Comparison of ENCODE assay signal across 16 cellular contexts in the genomic region with DNA sequence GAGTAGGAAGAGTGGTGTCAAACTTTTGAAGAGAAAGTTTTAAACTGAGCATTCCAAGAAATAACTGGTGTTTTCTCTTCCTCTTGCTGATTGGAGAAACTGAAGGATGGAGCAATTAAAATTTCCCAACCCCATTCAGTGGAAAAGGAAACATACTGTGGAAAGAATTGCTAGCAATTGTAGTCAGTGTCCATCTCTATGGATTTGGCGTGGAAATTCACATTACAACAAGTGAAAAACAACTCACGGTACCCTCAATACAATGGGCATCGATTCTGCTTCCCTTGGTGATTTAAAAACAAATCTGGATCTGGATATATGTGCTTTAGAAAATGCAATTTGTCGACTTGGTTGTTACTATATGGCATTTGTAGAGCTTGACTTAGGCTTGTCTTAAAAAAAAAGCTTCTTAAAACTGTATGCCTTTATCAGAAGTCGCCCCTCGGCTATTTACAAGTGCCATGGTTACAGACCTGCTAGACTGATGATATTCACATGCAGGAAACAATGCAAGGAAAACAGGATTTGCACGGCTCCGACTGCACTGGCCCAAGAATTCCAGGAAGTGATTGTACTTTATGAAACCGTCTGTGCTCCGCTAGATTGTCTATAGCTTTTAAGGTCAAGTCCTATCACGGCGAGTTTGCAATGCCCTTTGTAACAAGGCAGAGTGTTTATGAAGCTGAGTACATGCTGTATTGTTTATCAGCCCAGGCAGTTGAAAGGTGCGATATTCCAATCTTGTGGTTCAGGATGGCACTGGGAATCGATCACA.
A peak's percentile ranks its signal among the peaks of the same experiment; 100 is the strongest.
DNase-seq lines count a peak whose midpoint lies in the region; ATAC-seq and TF ChIP-seq lines count a peak whose summit lies in the region.
"Had no signal": no experiment of that assay in that cellular context is flagged by ENCODE, and none has a peak within 500 bp of the region (broad histone marks: within the 10 kb centered on the region; RNA-seq: fewer than 3 reads in every experiment).

No MANE protein-coding gene starts in this region.

- H3K18ac ChIP-seq in IMR-90 (ENCODE audit: low read depth, low read length) = no peak overlapping the region

- H2BK20ac ChIP-seq in IMR-90 (ENCODE audit: low read depth, low read length) = no peak overlapping the region

- no peak for TF ChIP-seq POLR2A in IMR-90 (IDR thresholded peaks at IDR 0.05; ENCODE audit: low read depth, low read length)
- TF ChIP-seq POLR2A in esophagus squamous epithelium (IDR thresholded peaks at IDR 0.05) = no peak

- H2BK15ac ChIP-seq in IMR-90 (ENCODE audit: low read depth, low read length) = no peak overlapping the region

- no peak overlapping the region for H3K56ac ChIP-seq in IMR-90 (ENCODE audit: extremely low read depth, insufficient read depth, low read length)

- H3K9me1 ChIP-seq in IMR-90 (ENCODE audit: insufficient read depth, low read length) = no peaks in the 10 kb centered on the region

- H2AFZ ChIP-seq in IMR-90 (replicated peaks; ENCODE audit: low read length, poor library complexity) = peak overlapping the region; percentile 17

- no peak overlapping the region for H3K23ac ChIP-seq in IMR-90 (ENCODE audit: low read depth, low read length)

- intact Hi-C loops in IMR-90 (cut with micrococcal nuclease) (no loop called here), esophagus squamous epithelium (cut with DNase I) (no loop called here)

- no peaks in the 10 kb centered on the region for H3K27me3 ChIP-seq in IMR-90 (ENCODE audit: control insufficient read depth, insufficient read depth, low read length)
- H3K27me3 ChIP-seq in esophagus squamous epithelium = no peaks in the 10 kb centered on the region
- H3K27me3 ChIP-seq in skeletal muscle tissue (ENCODE audit: control insufficient read depth in 3 of 3, insufficient read depth in 3 of 3, low read length in 3 of 3) = no peaks in the 10 kb centered on the region

- no peak overlapping the region for H3K4ac ChIP-seq in IMR-90 (ENCODE audit: low read depth, low read length)

- no peak overlapping the region for H3K14ac ChIP-seq in IMR-90 (replicated peaks; ENCODE audit: low read depth, low read length)

- no peak overlapping the region for H4K5ac ChIP-seq in IMR-90 (ENCODE audit: low read depth, low read length)

- no peaks in the 10 kb centered on the region for H4K20me1 ChIP-seq in IMR-90 (ENCODE audit: insufficient read depth, low read length)

- H3K4me2 ChIP-seq in IMR-90 (ENCODE audit: low read depth, low read length) = no peak overlapping the region

- no peak overlapping the region for H4K91ac ChIP-seq in IMR-90 (ENCODE audit: insufficient read depth, low read depth, low read length)

- H3K36me3 ChIP-seq in IMR-90 (ENCODE audit: control insufficient read depth, insufficient read depth, low read length) = no peaks in the 10 kb centered on the region
- H3K36me3 ChIP-seq in esophagus squamous epithelium = no peaks in the 10 kb centered on the region
- H3K36me3 ChIP-seq in skeletal muscle tissue (ENCODE audit: control insufficient read depth in 3 of 3, insufficient read depth in 3 of 3, low read length in 3 of 3) = no peaks in the 10 kb centered on the region

- no peak overlapping the region for H2AK5ac ChIP-seq in IMR-90 (ENCODE audit: low read depth, low read length)

- in situ Hi-C loops in IMR-90 (cut with MboI; ENCODE audit: low sequenced_read_pairs) = no loop called here

- H2BK5ac ChIP-seq in IMR-90 (ENCODE audit: low read depth, low read length, poor library complexity, severe bottlenecking) = no peak overlapping the region

- BruUV-seq in IMR-90 (replicated peaks; lab: Mats Ljungman, UMichigan) = no TSS peak

- TF ChIP-seq RAD21 in IMR-90 (IDR thresholded peaks at IDR 0.05; ENCODE audit: low read length) = no peak

- H3K27ac ChIP-seq in IMR-90 (ENCODE audit: insufficient read depth, low read length) (no peak overlapping the region), esophagus squamous epithelium (peak overlapping the region in 3 of 4 donors; percentile 42 to 70 (median 63)), skeletal muscle tissue (ENCODE audit: low read depth, low read length) (peak overlapping the region; percentile 28)

- CTCF ChIA-PET in IMR-90 (lab: Yijun Ruan, JAX) = no interaction called here

- H3K4me3 ChIP-seq in IMR-90 (ENCODE audit: insufficient read depth, low read depth, low read length) (no peak overlapping the region), esophagus squamous epithelium (peak overlapping the region in 1 of 4 donors; percentile 35), skeletal muscle tissue (ENCODE audit: low read length in 3 of 3) (no peak overlapping the region)
- H3K4me3 ChIP-seq: GM12878 had no signal

- 69% methylated on average over 9 of the region's 14 CpGs; no CpG with 5 or more reads in 1 of the 2 experiments for WGBS in IMR-90 (ENCODE audit: extremely low coverage in 2 of 2, insufficient read length in 1 of 2), 2 experiments
- 36 to 41% methylated on average over 14 of the region's 14 CpGs for WGBS in esophagus squamous epithelium, 2 donors

- no peak for DNase-seq in IMR-90
- DNase-seq in esophagus squamous epithelium (lab: John Stamatoyannopoulos, UW) = no peak
- no peak for DNase-seq in left lobe of liver (ENCODE audit: low spot score)
- no peak for DNase-seq in DMS 273 (lab: John Stamatoyannopoulos, UW; ENCODE audit: unreplicated experiment)
- no peak for DNase-seq in T-helper 9 cell
- DNase-seq: activated CD8-positive, alpha-beta T cell treated with anti-CD3 and anti-CD28 coated beads, Interleukin-2, amount 10 ng/mL, durations not matched to agents 7 days and 5 days; cerebellar nuclear complex; EL; H7; NCI-H1930; NCI-H524 treated with DMSO at 0.1 percent for 48 hours; PC-3 had no signal

- TF ChIP-seq CTCF in IMR-90 (conservative IDR thresholded peaks at IDR 0.05; ENCODE audit: low read depth, low read length) = no peak
- no peak for TF ChIP-seq CTCF in esophagus squamous epithelium (IDR thresholded peaks at IDR 0.05)

- ATAC-seq in IMR-90 (ENCODE audit: low read depth) (no peak), left lobe of liver (peak; percentile 52), GM18867 (IDR thresholded peaks at IDR 0.05; ENCODE audit: unreplicated experiment) (no peak), HG02885 (IDR thresholded peaks at IDR 0.05; ENCODE audit: poor library complexity, unreplicated experiment) (no peak)
- ATAC-seq: activated CD8-positive, alpha-beta T cell treated with anti-CD3 and anti-CD28 coated beads, Interleukin-2, amount 10 ng/mL, durations not matched to agents 7 days and 5 days; GM12878; PC-3 had no signal

- dilution Hi-C loops in IMR-90 (cut with HindIII; ENCODE audit: low sequenced_read_pairs, unreplicated experiment) = no loop called here

- H4K8ac ChIP-seq in IMR-90 (ENCODE audit: low read depth in 2 of 2, low read length in 2 of 2) = no peak overlapping the region

- H2AK9ac ChIP-seq in IMR-90 (replicated peaks; ENCODE audit: low read depth, low read length, poor library complexity) = no peak overlapping the region

- H3K4me1 ChIP-seq in IMR-90 (ENCODE audit: control insufficient read depth, insufficient read depth, low read length) (peaks cover 2% of the 10 kb centered on the region; the same call in 1 of the 2 replicates), esophagus squamous epithelium (peaks cover 0 to 17% (median 6%) of the 10 kb centered on the region in 3 donors), skeletal muscle tissue (ENCODE audit: control insufficient read depth in 3 of 3, insufficient read depth in 3 of 3, low read length in 3 of 3) (no peaks in the 10 kb centered on the region)

- no peak overlapping the region for H2BK120ac ChIP-seq in IMR-90 (ENCODE audit: low read depth, low read length)

- POLR2A ChIA-PET in IMR-90 (lab: Charles Lee; ENCODE audit: unreplicated experiment) = no interaction called here

- no peaks in the 10 kb centered on the region for H3K9me3 ChIP-seq in IMR-90 (ENCODE audit: control insufficient read depth, insufficient read depth, low read length)
- no peaks in the 10 kb centered on the region for H3K9me3 ChIP-seq in esophagus squamous epithelium
- H3K9me3 ChIP-seq in skeletal muscle tissue (ENCODE audit: control insufficient read depth in 3 of 3, low read length in 3 of 3) = no peaks in the 10 kb centered on the region

- no peaks in the 10 kb centered on the region for H3K79me1 ChIP-seq in IMR-90 (ENCODE audit: low read depth in 1 of 2, low read length in 2 of 2)

- H3K9ac ChIP-seq in IMR-90 (ENCODE audit: low read depth, low read length) = no peak overlapping the region
- H3K9ac ChIP-seq in skeletal muscle tissue (ENCODE audit: low read depth in 1 of 3, low read length in 3 of 3) = no peak overlapping the region

TF ChIP-seq in IMR-90, 13 proteins besides CTCF, POLR2A, EP300 and RAD21:
- TF ChIP-seq, protein P1, sequence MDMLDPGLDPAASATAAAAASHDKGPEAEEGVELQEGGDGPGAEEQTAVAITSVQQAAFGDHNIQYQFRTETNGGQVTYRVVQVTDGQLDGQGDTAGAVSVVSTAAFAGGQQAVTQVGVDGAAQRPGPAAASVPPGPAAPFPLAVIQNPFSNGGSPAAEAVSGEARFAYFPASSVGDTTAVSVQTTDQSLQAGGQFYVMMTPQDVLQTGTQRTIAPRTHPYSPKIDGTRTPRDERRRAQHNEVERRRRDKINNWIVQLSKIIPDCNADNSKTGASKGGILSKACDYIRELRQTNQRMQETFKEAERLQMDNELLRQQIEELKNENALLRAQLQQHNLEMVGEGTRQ (IDR thresholded peaks at IDR 0.05; ENCODE audit: low read depth, low read length) = no peak
- TF ChIP-seq MAFK (IDR thresholded peaks at IDR 0.05; ENCODE audit: low read depth, low read length) (no peak), RFX5 (IDR thresholded peaks at IDR 0.05; ENCODE audit: low read depth, low read length) (no peak), MXI1 (IDR thresholded peaks at IDR 0.05; ENCODE audit: borderline replicate concordance, low read depth, low read length) (no peak), CEBPB (IDR thresholded peaks at IDR 0.05; ENCODE audit: low read depth, low read length) (no peak), SMC3 (IDR thresholded peaks at IDR 0.05; ENCODE audit: low read depth, low read length) (no peak)
